In the genomic region with DNA sequence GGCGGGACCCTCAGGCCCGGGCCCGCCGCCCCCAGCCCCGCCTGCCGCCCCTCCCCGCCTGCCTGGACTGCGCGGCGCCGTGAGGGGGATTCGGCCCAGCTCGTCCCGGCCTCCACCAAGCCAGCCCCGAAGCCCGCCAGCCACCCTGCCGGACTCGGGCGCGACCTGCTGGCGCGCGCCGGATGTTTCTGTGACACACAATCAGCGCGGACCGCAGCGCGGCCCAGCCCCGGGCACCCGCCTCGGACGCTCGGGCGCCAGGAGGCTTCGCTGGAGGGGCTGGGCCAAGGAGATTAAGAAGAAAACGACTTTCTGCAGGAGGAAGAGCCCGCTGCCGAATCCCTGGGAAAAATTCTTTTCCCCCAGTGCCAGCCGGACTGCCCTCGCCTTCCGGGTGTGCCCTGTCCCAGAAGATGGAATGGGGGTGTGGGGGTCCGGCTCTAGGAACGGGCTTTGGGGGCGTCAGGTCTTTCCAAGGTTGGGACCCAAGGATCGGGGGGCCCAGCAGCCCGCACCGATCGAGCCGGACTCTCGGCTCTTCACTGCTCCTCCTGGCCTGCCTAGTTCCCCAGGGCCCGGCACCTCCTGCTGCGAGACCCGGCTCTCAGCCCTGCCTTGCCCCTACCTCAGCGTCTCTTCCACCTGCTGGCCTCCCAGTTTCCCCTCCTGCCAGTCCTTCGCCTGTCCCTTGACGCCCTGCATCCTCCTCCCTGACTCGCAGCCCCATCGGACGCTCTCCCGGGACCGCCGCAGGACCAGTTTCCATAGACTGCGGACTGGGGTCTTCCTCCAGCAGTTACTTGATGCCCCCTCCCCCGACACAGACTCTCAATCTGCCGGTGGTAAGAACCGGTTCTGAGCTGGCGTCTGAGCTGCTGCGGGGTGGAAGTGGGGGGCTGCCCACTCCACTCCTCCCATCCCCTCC, we compare ENCODE assay signal across 8 cellular contexts.
DNase-seq lines count a peak whose midpoint lies in the region; ATAC-seq and TF ChIP-seq lines count a peak whose summit lies in the region.

No MANE protein-coding gene starts in this region.

- 0 to 1% (median 1%) methylated on average over 30 to 69 of the region's 69 CpGs for WGBS in heart left ventricle, 4 donors
- WGBS in sigmoid colon, 2 donors, result 1 to 2% methylated on average over 69 of the region's 69 CpGs

- no peak for TF ChIP-seq EP300 in sigmoid colon (IDR thresholded peaks at IDR 0.05)

- peak overlapping the region; percentile 66 for H3K4me3 Mint-ChIP-seq in activated CD8-positive, alpha-beta memory T cell treated with anti-CD3 and anti-CD28 coated beads, Interleukin-2, amount 10 ng/mL, durations not matched to agents 7 days and 5 days

- H3K27me3 ChIP-seq in heart left ventricle, result peaks cover 55 to 98% (median 86%) of the 10 kb centered on the region in 9 donors
- H3K27me3 ChIP-seq in sigmoid colon, result peaks cover 60 to 100% (median 82%) of the 10 kb centered on the region in 3 donors

- no peaks in the 10 kb centered on the region for H3K36me3 ChIP-seq in heart left ventricle
- H3K36me3 ChIP-seq in sigmoid colon, result no peaks in the 10 kb centered on the region

- no peaks in the 10 kb centered on the region for H3K9me3 Mint-ChIP-seq in activated CD8-positive, alpha-beta memory T cell treated with anti-CD3 and anti-CD28 coated beads, Interleukin-2, amount 10 ng/mL, durations not matched to agents 7 days and 5 days (ENCODE audit: low read depth)

- CTCF ChIA-PET in activated CD8-positive, alpha-beta memory T cell treated with anti-CD3 and anti-CD28 coated beads, Interleukin-2, amount 10 ng/mL, durations not matched to agents 7 days and 5 days (lab: Charles Lee), result interaction anchor here (0.7 kb wide), 1 partner anchor 20 kb away, joined by 3 read pairs; no protein-coding TSS in a partner anchor

- H3K9me3 ChIP-seq in heart left ventricle (no peaks in the 10 kb centered on the region), sigmoid colon (no peaks in the 10 kb centered on the region)

- H3K27ac ChIP-seq in heart left ventricle (no peak overlapping the region), sigmoid colon (no peak overlapping the region)

- ATAC-seq in activated CD8-positive, alpha-beta memory T cell treated with anti-CD3 and anti-CD28 coated beads, Interleukin-2, amount 10 ng/mL, durations not matched to agents 7 days and 5 days, result peak; percentile 53
- ATAC-seq in heart left ventricle, result peak in 3 of 4 donors; percentile 55 to 74 (median 56)
- ATAC-seq in GM19397 (IDR thresholded peaks at IDR 0.05; ENCODE audit: unreplicated experiment), result no peak

- no peaks in the 10 kb centered on the region for H3K36me3 Mint-ChIP-seq in activated CD8-positive, alpha-beta memory T cell treated with anti-CD3 and anti-CD28 coated beads, Interleukin-2, amount 10 ng/mL, durations not matched to agents 7 days and 5 days

- no peak for TF ChIP-seq POLR2A in heart left ventricle (IDR thresholded peaks at IDR 0.05)
- no peak for TF ChIP-seq POLR2A in sigmoid colon (IDR thresholded peaks at IDR 0.05)

- H3K27me3 Mint-ChIP-seq in activated CD8-positive, alpha-beta memory T cell treated with anti-CD3 and anti-CD28 coated beads, Interleukin-2, amount 10 ng/mL, durations not matched to agents 7 days and 5 days, result peaks cover 84% of the 10 kb centered on the region

- intact Hi-C loops in heart left ventricle (cut with DNase I) (no loop called here), sigmoid colon (cut with DNase I) (no loop called here)

- peaks cover 24% of the 10 kb centered on the region for H3K4me1 Mint-ChIP-seq in activated CD8-positive, alpha-beta memory T cell treated with anti-CD3 and anti-CD28 coated beads, Interleukin-2, amount 10 ng/mL, durations not matched to agents 7 days and 5 days

- peak overlapping the region; percentile 37 for H3K27ac Mint-ChIP-seq in activated CD8-positive, alpha-beta memory T cell treated with anti-CD3 and anti-CD28 coated beads, Interleukin-2, amount 10 ng/mL, durations not matched to agents 7 days and 5 days

- DNase-seq in COLO668 (lab: John Stamatoyannopoulos, UW; ENCODE audit: unreplicated experiment) (peak; percentile 46), HuH-7 (ENCODE audit: low spot score) (peak; percentile 79), heart left ventricle (peak in 1 of 5 donors; percentile 70), sigmoid colon (peak; percentile 62), Ammon's horn (ENCODE audit: low spot score) (no peak)
- DNase-seq in activated CD8-positive, alpha-beta memory T cell treated with anti-CD3 and anti-CD28 coated beads, Interleukin-2, amount 10 ng/mL, durations not matched to agents 7 days and 5 days, result peak; percentile 57
- DNase-seq in stimulated activated naive CD4-positive, alpha-beta T cell treated with Interleukin-2 at 50 U/mL for 16 hours (lab: John Stamatoyannopoulos, UW), result no peak

- H3K4me3 ChIP-seq in heart left ventricle, result peak overlapping the region; percentile 12 to 50 (median 41)
- H3K4me3 ChIP-seq in sigmoid colon, result peak overlapping the region in 3 of 4 donors; percentile 22 to 40 (median 38)

- TF ChIP-seq CTCF in heart left ventricle (IDR thresholded peaks at IDR 0.05) (peak in 3 of 12 donors; percentile 8 to 23 (median 20)), sigmoid colon (IDR thresholded peaks at IDR 0.05) (no peak)

- peaks cover 7 to 43% (median 23%) of the 10 kb centered on the region in 12 donors for H3K4me1 ChIP-seq in heart left ventricle
- H3K4me1 ChIP-seq in sigmoid colon, result peaks cover 0 to 36% (median 34%) of the 10 kb centered on the region in 4 donors

Comparison
In these comparisons a context has a peak if more than half of its experiments do, and no peak if none do; other contexts are left out.
1. DNase-seq: peak in COLO668 (single experiment), HuH-7 (single experiment), activated CD8-positive, alpha-beta memory T cell treated with anti-CD3 and anti-CD28 coated beads, Interleukin-2, amount 10 ng/mL, durations not matched to agents 7 days and 5 days (single experiment) and sigmoid colon (single experiment); none in Ammon's horn (single experiment) and stimulated activated naive CD4-positive, alpha-beta T cell treated with Interleukin-2 at 50 U/mL for 16 hours (single experiment).